ENCODE assay signal across 8 cellular contexts in genomic region chr4:47913328-47913727, GRCh38. TPM values are rescaled to one million over a fixed set of nuclear protein-coding genes. Genes with fewer than 3 reads are reported as not detected.
DNase-seq lines count a peak whose midpoint lies in the region; ATAC-seq and TF ChIP-seq lines count a peak whose summit lies in the region.

No MANE protein-coding gene starts in this region.

- peaks cover 4% of the 10 kb centered on the region for H3K36me3 ChIP-seq in CD4-positive, alpha-beta memory T cell (ENCODE audit: insufficient read depth, low read length)
- H3K36me3 ChIP-seq in KOPT-K1 (ENCODE audit: insufficient read depth, low read length) = peaks cover 28% of the 10 kb centered on the region
- peaks cover 24% of the 10 kb centered on the region for H3K36me3 ChIP-seq in mesodermal cell (ENCODE audit: control insufficient read depth, insufficient read depth, low read length)

- no peak for ATAC-seq in HG02852 (IDR thresholded peaks at IDR 0.05; ENCODE audit: unreplicated experiment)

- H3K36me3 Mint-ChIP-seq in CD4-positive, alpha-beta memory T cell = peaks cover 15 to 26% of the 10 kb centered on the region in 2 donors
- peaks cover 33% of the 10 kb centered on the region for H3K36me3 Mint-ChIP-seq in MCF 10A (ENCODE audit: insufficient read depth, unreplicated experiment)

- peak overlapping the region; percentile 93 to 99 (median 96) for H3K27ac Mint-ChIP-seq in CD4-positive, alpha-beta memory T cell
- peak overlapping the region; percentile 83 for H3K27ac Mint-ChIP-seq in MCF 10A (ENCODE audit: low read depth, unreplicated experiment)

- POLR2A ChIA-PET in CD4-positive, alpha-beta memory T cell (lab: Charles Lee; ENCODE audit: partially characterized antibody) = interaction anchor here (1.4 kb wide), 1 partner anchor 8 kb away, joined by 4 read pairs; no protein-coding TSS in a partner anchor
- POLR2A ChIA-PET in MCF 10A (lab: Yijun Ruan, JAX) = interaction anchor here (0.7 to 2.4 kb wide), 6 partner anchors 10 to 637 kb away, joined by 3 to 5 read pairs (median 4); no protein-coding TSS in a partner anchor

- WGBS in mesodermal cell (ENCODE audit: insufficient coverage in 2 of 2), 2 experiments = 0 to 7% methylated on average over 1 to 3 of the region's 4 CpGs

- H3K9me3 ChIP-seq in CD4-positive, alpha-beta memory T cell (ENCODE audit: control insufficient read depth in 1 of 2, low read length in 2 of 2) = no peaks in the 10 kb centered on the region
- H3K9me3 ChIP-seq in KOPT-K1 (ENCODE audit: insufficient read depth, low read length, poor library complexity, severe bottlenecking) = no peaks in the 10 kb centered on the region
- no peaks in the 10 kb centered on the region for H3K9me3 ChIP-seq in mesodermal cell (ENCODE audit: control insufficient read depth, low read length)

- no peak for TF ChIP-seq CTCF in MCF 10A (IDR thresholded peaks at IDR 0.05; ENCODE audit: unreplicated experiment)

- peak in 1 of 5 donors; percentile 5 for DNase-seq in CD4-positive, alpha-beta memory T cell
- peak; percentile 41 for DNase-seq in MCF 10A (ENCODE audit: unreplicated experiment)
- no peak for DNase-seq in NCI-H1105 treated with DMSO at 0.1 percent for 48 hours (lab: John Stamatoyannopoulos, UW)
- no peak for DNase-seq in stimulated activated CD4-positive, alpha-beta T cell treated with anti-CD3 and anti-CD28 coated beads, Interleukin-4, amount 100 ng/mL, for 1 hour
- no peak for DNase-seq in NCI-H526 treated with DMSO at 0.1 percent for 48 hours (lab: John Stamatoyannopoulos, UW)

- peak overlapping the region; percentile 94 to 99 (median 98) for H3K4me3 Mint-ChIP-seq in CD4-positive, alpha-beta memory T cell
- peak overlapping the region; percentile 88 for H3K4me3 Mint-ChIP-seq in MCF 10A (ENCODE audit: unreplicated experiment)

- H3K27ac ChIP-seq in CD4-positive, alpha-beta memory T cell (ENCODE audit: low read depth, low read length) = peak overlapping the region; percentile 75
- H3K27ac ChIP-seq in KOPT-K1 (ENCODE audit: low read depth, low read length, poor library complexity, severe bottlenecking) (peak overlapping the region; percentile 77), mesodermal cell (ENCODE audit: low read depth, low read length, severe bottlenecking) (peak overlapping the region; percentile 45)

- peaks cover 23% of the 10 kb centered on the region for H3K4me1 ChIP-seq in CD4-positive, alpha-beta memory T cell (ENCODE audit: insufficient read depth, low read length)
- H3K4me1 ChIP-seq in mesodermal cell (ENCODE audit: control insufficient read depth, insufficient read depth, low read length, poor library complexity, severe bottlenecking) = no peaks in the 10 kb centered on the region

- H3K27me3 Mint-ChIP-seq in CD4-positive, alpha-beta memory T cell = no peaks in the 10 kb centered on the region
- H3K27me3 Mint-ChIP-seq in MCF 10A (ENCODE audit: insufficient read depth, unreplicated experiment) = no peaks in the 10 kb centered on the region

- CTCF ChIA-PET in CD4-positive, alpha-beta memory T cell (lab: Charles Lee; ENCODE audit: partially characterized antibody) = interaction anchor here (1.0 kb wide), 1 partner anchor 15 kb away, joined by 3 read pairs; no protein-coding TSS in a partner anchor
- CTCF ChIA-PET in MCF 10A (lab: Yijun Ruan, JAX) = interaction anchor here (0.6 to 2.0 kb wide), 4 partner anchors 9 to 55 kb away, joined by 3 to 6 read pairs (median 4); no protein-coding TSS in a partner anchor

- peaks cover 0 to 2% (median 0%) of the 10 kb centered on the region in 8 donors for H3K9me3 Mint-ChIP-seq in CD4-positive, alpha-beta memory T cell
- H3K9me3 Mint-ChIP-seq in MCF 10A (ENCODE audit: unreplicated experiment) = no peaks in the 10 kb centered on the region

- peaks cover 27 to 41% (median 32%) of the 10 kb centered on the region in 4 donors for H3K4me1 Mint-ChIP-seq in CD4-positive, alpha-beta memory T cell
- peaks cover 23% of the 10 kb centered on the region for H3K4me1 Mint-ChIP-seq in MCF 10A (ENCODE audit: insufficient read depth, unreplicated experiment)

- intact Hi-C loops in CD4-positive, alpha-beta memory T cell (cut with micrococcal nuclease) = loop anchor here (5.0 kb wide), 2 partner anchors 104 to 224 kb away; partner anchors contain the start of genes CNGA1 and NIPAL1
- intact Hi-C loops in MCF 10A (cut with micrococcal nuclease) = no loop called here

- no peaks in the 10 kb centered on the region for H3K27me3 ChIP-seq in CD4-positive, alpha-beta memory T cell (ENCODE audit: insufficient read depth, low read length)

- TSS peak; percentile 57 for BruUV-seq in MCF 10A (replicated peaks; lab: Mats Ljungman, UMichigan)

- peak overlapping the region; percentile 89 to 100 for H3K4me3 ChIP-seq in CD4-positive, alpha-beta memory T cell (ENCODE audit: low read length in 2 of 2)
- H3K4me3 ChIP-seq in mesodermal cell (ENCODE audit: extremely low read depth, insufficient read depth, low read length, poor library complexity, severe bottlenecking) = peak overlapping the region; percentile 95

RNA-seq across cellular contexts. Expression of gene NFXL1, which starts 1.1 kb away (rescaled TPM):
- 10 to 100 TPM; 16.6 to 21.1 TPM for total RNA-seq in CD4-positive, alpha-beta memory T cell
- 1 to 10 TPM; 7.7 to 8.8 TPM for polyA plus RNA-seq in CD4-positive, alpha-beta memory T cell
- 52.4 and 53.0 TPM in 2 replicates for total RNA-seq in MCF 10A (2022)
- 15.2 TPM for polyA plus RNA-seq in mesodermal cell (2013, experiment 1 of 2)
- 17.0 TPM for polyA plus RNA-seq in mesodermal cell (2013, experiment 2 of 2)
